Comparison of ENCODE assay signal across 8 cellular contexts in the genomic region with DNA sequence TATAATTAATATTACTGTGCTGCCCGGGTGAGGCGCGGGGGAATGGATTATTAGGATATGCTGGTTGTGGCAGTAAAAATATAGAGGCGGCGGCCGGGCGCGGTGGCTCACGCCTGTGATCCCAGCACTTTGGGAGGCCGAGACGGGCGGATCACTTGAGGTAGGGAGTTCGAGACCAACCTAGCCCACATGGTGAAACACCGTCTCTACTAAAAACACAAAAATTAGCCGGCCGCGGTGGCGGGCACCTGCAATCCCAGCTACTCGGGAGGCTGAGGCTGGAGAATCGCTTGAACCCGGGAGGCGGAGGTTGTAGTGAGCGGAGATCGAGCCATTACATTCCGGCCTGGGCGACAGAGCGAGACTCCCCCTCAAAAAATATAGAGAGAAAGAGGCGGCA. TPM values are rescaled to one million over a fixed set of nuclear protein-coding genes. Genes with fewer than 3 reads are reported as not detected.
A peak's percentile ranks its signal among the peaks of the same experiment; 100 is the strongest.
DNase-seq lines count a peak whose midpoint lies in the region; ATAC-seq, FAIRE-seq and TF ChIP-seq lines count a peak whose summit lies in the region.
"Not testable (repeated sequence)": the region's sequence is repeated elsewhere in the genome, so short reads cannot be mapped to it uniquely, and the experiment has no call there.

No MANE protein-coding gene starts in this region.

- not testable (repeated sequence) for FAIRE-seq in kidney (lab: Jason Lieb, UNC)

- POLR2A ChIA-PET in T-cell (lab: Charles Lee) = not testable (repeated sequence)

- H3K4me1 Mint-ChIP-seq in T-cell = peaks cover 35 to 40% (median 40%) of the 10 kb centered on the region in 3 donors

- not testable (repeated sequence) for ATAC-seq in T-cell (replicated peaks in 1 of 4); activated naive CD4-positive, alpha-beta T cell treated with anti-CD3 and anti-CD28 coated beads, Interleukin-2, amount 50 U/mL, for 72 hours

- not testable (repeated sequence) for H3K27me3 Mint-ChIP-seq in T-cell

- peak overlapping the region; percentile 36 to 99 for H3K27ac Mint-ChIP-seq in T-cell
- peak overlapping the region; percentile 79 to 96 for H3K27ac Mint-ChIP-seq in activated naive CD4-positive, alpha-beta T cell treated with anti-CD3 and anti-CD28 coated beads, Interleukin-2, amount 50 U/mL, for 72 hours

- not testable (repeated sequence) for H3K9me3 Mint-ChIP-seq in T-cell; activated naive CD4-positive, alpha-beta T cell treated with anti-CD3 and anti-CD28 coated beads, Interleukin-2, amount 50 U/mL, for 72 hours

- not testable (repeated sequence) for H3K9me3 ChIP-seq in BLaER1; HUES48 (ENCODE audit: control insufficient read depth, insufficient read depth, low read length); endocrine pancreas (ENCODE audit: control insufficient read depth, low read length); kidney (ENCODE audit: control insufficient read depth in 1 of 2, low read length in 2 of 2); neutrophil; testis

- not testable (repeated sequence) for H3K27me3 ChIP-seq in BLaER1; HUES48 (ENCODE audit: control insufficient read depth, insufficient read depth, low read length); endocrine pancreas (ENCODE audit: control insufficient read depth, insufficient read depth, low read length); neutrophil; testis

- H3K4me3 ChIP-seq in BLaER1 = peak overlapping the region; percentile 76
- H3K4me3 ChIP-seq in HUES48 (ENCODE audit: low read depth, low read length) = peak overlapping the region; percentile 83
- H3K4me3 ChIP-seq in endocrine pancreas (ENCODE audit: control insufficient read depth, insufficient read depth, low read length) = peak overlapping the region; percentile 64
- peak overlapping the region; percentile 85 to 98 for H3K4me3 ChIP-seq in kidney (ENCODE audit: low read length in 2 of 2)
- peak overlapping the region; percentile 81 to 84 for H3K4me3 ChIP-seq in neutrophil (ENCODE audit: low read depth in 1 of 2, low read length in 1 of 2)
- peak overlapping the region; percentile 56 to 85 for H3K4me3 ChIP-seq in testis

- H3K36me3 Mint-ChIP-seq in T-cell = not testable (repeated sequence)
- peaks cover 8 to 11% of the 10 kb centered on the region in 2 donors for H3K36me3 Mint-ChIP-seq in activated naive CD4-positive, alpha-beta T cell treated with anti-CD3 and anti-CD28 coated beads, Interleukin-2, amount 50 U/mL, for 72 hours

- H3K27ac ChIP-seq in BLaER1 (0 out of 2 replicates have a peak overlapping the region, but pooled peaks have one; percentile 90), testis (peak overlapping the region; percentile 89 to 99)
- H3K27ac ChIP-seq in HUES48 (ENCODE audit: low read depth, low read length); kidney (ENCODE audit: low read depth in 2 of 2, low read length in 2 of 2); neutrophil: not testable (repeated sequence)

- TF ChIP-seq CTCF in kidney (IDR thresholded peaks at IDR 0.05; ENCODE audit: borderline replicate concordance, extremely low read depth, insufficient read depth); neutrophil (IDR thresholded peaks at IDR 0.05); testis (IDR thresholded peaks at IDR 0.05): not testable (repeated sequence)

- peak in 2 of 34 experiments; percentile 3 to 4 for DNase-seq in T-cell
- DNase-seq in activated naive CD4-positive, alpha-beta T cell treated with anti-CD3 and anti-CD28 coated beads, Interleukin-2, amount 50 U/mL, for 72 hours (ENCODE audit: low spot score in 2 of 2) = not testable (repeated sequence)
- peak; percentile 71 for DNase-seq in kidney
- peak; percentile 16 for DNase-seq in testis

- peak overlapping the region; percentile 83 for H3K4me2 ChIP-seq in BLaER1

- H3K4me1 ChIP-seq in BLaER1 = peaks cover 36% of the 10 kb centered on the region
- not testable (repeated sequence) for H3K4me1 ChIP-seq in HUES48 (ENCODE audit: control insufficient read depth, insufficient read depth, low read length); endocrine pancreas (ENCODE audit: control insufficient read depth, insufficient read depth, low read length); kidney (ENCODE audit: control insufficient read depth in 1 of 2, insufficient read depth in 1 of 2, low read depth in 1 of 2, low read length in 2 of 2); neutrophil (ENCODE audit: control insufficient read depth in 1 of 2, insufficient read depth in 1 of 2, low read depth in 1 of 2, low read length in 1 of 2); testis

- TF ChIP-seq POLR2A in testis (IDR thresholded peaks at IDR 0.05) = not testable (repeated sequence)

- WGBS in testis, 2 donors = 71 to 76% methylated on average over 28 of the region's 28 CpGs

- peak overlapping the region; percentile 90 to 97 (median 91) for H3K4me3 Mint-ChIP-seq in T-cell

- H3K36me3 ChIP-seq in BLaER1; HUES48 (ENCODE audit: control insufficient read depth, insufficient read depth, low read length); endocrine pancreas (ENCODE audit: control insufficient read depth, insufficient read depth, low read length); kidney (ENCODE audit: control insufficient read depth in 1 of 2, insufficient read depth in 2 of 2, low read length in 2 of 2); neutrophil; testis (ENCODE audit: low read depth, missing control alignments): not testable (repeated sequence)

- H3K9ac ChIP-seq in BLaER1 = peak overlapping the region; percentile 79
- H3K9ac ChIP-seq in HUES48 (ENCODE audit: low read depth, low read length); endocrine pancreas (ENCODE audit: control insufficient read depth, insufficient read depth, low read length): not testable (repeated sequence)
- H3K9ac ChIP-seq in kidney (ENCODE audit: low read length in 2 of 2) = peak overlapping the region in 1 of 2 donors; percentile 98

- intact Hi-C loops in kidney (cut with DNase I); testis (cut with DNase I; ENCODE audit: low total_unique reads): not testable (repeated sequence)

- CTCF ChIA-PET in T-cell (lab: Charles Lee) = not testable (repeated sequence)

- not testable (repeated sequence) for H4K20me1 ChIP-seq in BLaER1

RNA-seq across cellular contexts. Expression of gene TBC1D32, which starts 0.6 kb away (rescaled TPM):
- total RNA-seq in T-cell (10 to 100 TPM in 4 of 5 donors, 1 to 10 TPM in 1; 8.2 to 20.2 (median 10.7) TPM), kidney (12.4 TPM), testis (10 to 100 TPM; 22.1 to 37.4 TPM)
- total RNA-seq in activated naive CD4-positive, alpha-beta T cell treated with anti-CD3 and anti-CD28 coated beads, Interleukin-2, amount 50 U/mL, for 72 hours = 10 to 100 TPM in 1 of 2 donors, 1 to 10 TPM in 1; 8.4 to 12.6 TPM
- polyA plus RNA-seq in kidney (ENCODE audit: insufficient read depth, low read depth, low replicate concordance) (1.9 TPM), testis (ENCODE audit: insufficient read depth, low read depth, low replicate concordance) (9.3 TPM)
